ENCODE assay signal across 1 cellular context in the genomic region with DNA sequence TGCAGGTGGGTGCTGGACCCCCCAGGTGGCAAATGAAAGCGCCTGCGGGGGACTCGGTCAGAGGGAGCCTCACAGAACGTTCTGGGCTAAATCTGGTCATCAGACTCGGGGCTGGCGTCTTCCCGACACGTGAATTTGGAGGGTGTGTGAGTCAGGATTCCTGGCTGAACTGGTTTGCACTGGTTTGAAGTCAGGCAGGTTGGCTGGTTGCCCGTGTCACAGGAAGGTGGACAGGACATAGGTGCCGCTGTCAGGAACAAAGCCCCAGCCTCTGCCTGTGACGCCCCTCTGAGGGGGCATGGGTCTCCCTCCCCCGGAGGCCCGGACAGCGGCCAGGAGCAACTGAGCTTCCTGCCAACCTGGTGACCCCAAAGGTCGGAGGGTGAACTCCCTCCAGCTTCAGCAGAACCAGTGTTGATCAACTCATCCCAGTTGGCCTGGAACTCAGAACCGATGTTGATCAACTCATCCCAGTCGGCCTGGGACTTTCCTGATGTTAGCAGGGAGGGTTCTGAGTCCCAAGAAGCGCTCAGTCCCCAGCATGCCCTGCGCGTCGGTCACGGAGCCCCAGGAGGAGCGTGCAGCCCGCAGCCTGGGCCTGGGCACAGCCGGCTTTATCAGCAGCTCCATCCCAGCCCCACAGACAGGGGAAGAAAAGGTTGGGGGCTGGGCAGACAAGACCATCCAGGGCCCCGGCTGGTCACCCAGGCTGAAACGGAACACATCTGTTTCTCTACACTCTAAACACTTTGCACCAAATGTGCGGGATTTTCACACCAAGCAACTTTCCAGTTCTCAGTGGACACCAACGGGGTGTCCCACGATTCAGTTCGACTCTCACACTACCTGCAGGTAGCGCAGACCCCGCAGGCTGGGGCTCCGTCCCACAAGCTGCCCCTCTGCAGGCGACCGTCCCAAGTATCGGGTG.
A peak's percentile ranks its signal among the peaks of the same experiment; 100 is the strongest.
TF ChIP-seq lines count a peak whose summit lies in the region.

No MANE protein-coding gene starts in this region.

TF ChIP-seq in K562, 482 proteins besides CTCF, POLR2A, EP300 and RAD21 (continued from another document and continues in another):
- TF ChIP-seq SPI1 (IDR thresholded peaks at IDR 0.05; ENCODE audit: borderline replicate concordance, low read depth, low read length) (no peak), KAT7 (CRISPR knock-in tag; IDR thresholded peaks at IDR 0.05; ENCODE audit: borderline replicate concordance) (no peak), ZNF23 (CRISPR knock-in tag; IDR thresholded peaks at IDR 0.05) (no peak), MEIS2 (IDR thresholded peaks at IDR 0.05; ENCODE audit: partially characterized antibody) (no peak), BHLHE40 (IDR thresholded peaks at IDR 0.05; ENCODE audit: low read length) (peak; percentile 85), MECOM (CRISPR knock-in tag; IDR thresholded peaks at IDR 0.05) (no peak), KDM5B (IDR thresholded peaks at IDR 0.05; ENCODE audit: insufficient replicate concordance, low read depth, low read length) (no peak), HOXB6 (CRISPR knock-in tag; IDR thresholded peaks at IDR 0.05; ENCODE audit: borderline replicate concordance) (no peak), KDM1A (IDR thresholded peaks at IDR 0.05) (peak; percentile 73 to 78), JUND (IDR thresholded peaks at IDR 0.05; ENCODE audit: borderline replicate concordance, low read depth, low read length) (peak; percentile 39; the same call in 1 of the 2 replicates), JUND (tag; IDR thresholded peaks at IDR 0.05; ENCODE audit: borderline replicate concordance, low read depth, low read length) (peak; percentile 32; the same call in 1 of the 3 replicates), CBFA2T2 (conservative IDR thresholded peaks at IDR 0.05) (no peak), U2AF1 (optimal IDR thresholded peaks at IDR 0.05; ENCODE audit: low read depth, low read length) (no peak), ZNF766 (CRISPR knock-in tag; conservative IDR thresholded peaks at IDR 0.05) (no peak), ZBED1 (IDR thresholded peaks at IDR 0.05) (no peak), FOSL1 (tag; conservative IDR thresholded peaks at IDR 0.05) (peak; percentile 82), NR2C2 (CRISPR knock-in tag; IDR thresholded peaks at IDR 0.05) (no peak), NR2C2 (tag; IDR thresholded peaks at IDR 0.05) (peak; percentile 69), TCF7 (IDR thresholded peaks at IDR 0.05; ENCODE audit: borderline replicate concordance) (no peak), ZKSCAN1 (IDR thresholded peaks at IDR 0.05; ENCODE audit: low read depth, low read length) (no peak), ASH1L (IDR thresholded peaks at IDR 0.05; ENCODE audit: borderline replicate concordance, low read depth, partially characterized antibody) (no peak), ATF7 (IDR thresholded peaks at IDR 0.05) (no peak), BRF1 (IDR thresholded peaks at IDR 0.05; ENCODE audit: borderline replicate concordance, extremely low read depth, insufficient read length) (no peak), LCOR (CRISPR knock-in tag; IDR thresholded peaks at IDR 0.05) (no peak), CEBPB (tag; IDR thresholded peaks at IDR 0.05) (no peak), NR2C1 (IDR thresholded peaks at IDR 0.05) (peak; percentile 46; the same call in 1 of the 2 replicates), NR2C1 (tag; IDR thresholded peaks at IDR 0.05) (0 out of 2 replicates have a peak, but pooled peaks have one; percentile 35), ZNF778 (CRISPR knock-in tag; IDR thresholded peaks at IDR 0.05) (no peak), SMAD3 (CRISPR knock-in tag; conservative IDR thresholded peaks at IDR 0.05) (no peak)
- TF ChIP-seq, protein P1, sequence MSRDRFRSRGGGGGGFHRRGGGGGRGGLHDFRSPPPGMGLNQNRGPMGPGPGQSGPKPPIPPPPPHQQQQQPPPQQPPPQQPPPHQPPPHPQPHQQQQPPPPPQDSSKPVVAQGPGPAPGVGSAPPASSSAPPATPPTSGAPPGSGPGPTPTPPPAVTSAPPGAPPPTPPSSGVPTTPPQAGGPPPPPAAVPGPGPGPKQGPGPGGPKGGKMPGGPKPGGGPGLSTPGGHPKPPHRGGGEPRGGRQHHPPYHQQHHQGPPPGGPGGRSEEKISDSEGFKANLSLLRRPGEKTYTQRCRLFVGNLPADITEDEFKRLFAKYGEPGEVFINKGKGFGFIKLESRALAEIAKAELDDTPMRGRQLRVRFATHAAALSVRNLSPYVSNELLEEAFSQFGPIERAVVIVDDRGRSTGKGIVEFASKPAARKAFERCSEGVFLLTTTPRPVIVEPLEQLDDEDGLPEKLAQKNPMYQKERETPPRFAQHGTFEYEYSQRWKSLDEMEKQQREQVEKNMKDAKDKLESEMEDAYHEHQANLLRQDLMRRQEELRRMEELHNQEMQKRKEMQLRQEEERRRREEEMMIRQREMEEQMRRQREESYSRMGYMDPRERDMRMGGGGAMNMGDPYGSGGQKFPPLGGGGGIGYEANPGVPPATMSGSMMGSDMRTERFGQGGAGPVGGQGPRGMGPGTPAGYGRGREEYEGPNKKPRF (IDR thresholded peaks at IDR 0.05; ENCODE audit: low read depth, low read length): no peak
- TF ChIP-seq, protein P2, sequence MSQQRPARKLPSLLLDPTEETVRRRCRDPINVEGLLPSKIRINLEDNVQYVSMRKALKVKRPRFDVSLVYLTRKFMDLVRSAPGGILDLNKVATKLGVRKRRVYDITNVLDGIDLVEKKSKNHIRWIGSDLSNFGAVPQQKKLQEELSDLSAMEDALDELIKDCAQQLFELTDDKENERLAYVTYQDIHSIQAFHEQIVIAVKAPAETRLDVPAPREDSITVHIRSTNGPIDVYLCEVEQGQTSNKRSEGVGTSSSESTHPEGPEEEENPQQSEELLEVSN (IDR thresholded peaks at IDR 0.05; ENCODE audit: borderline replicate concordance in 1 of 2, extremely low read depth in 1 of 2, insufficient read depth in 1 of 2, insufficient read length in 1 of 2, low read depth in 1 of 2, low read length in 1 of 2, poor library complexity in 1 of 2, severe bottlenecking in 1 of 2): peak in 1 of 2 experiments; percentile 17
- TF ChIP-seq, protein P3, sequence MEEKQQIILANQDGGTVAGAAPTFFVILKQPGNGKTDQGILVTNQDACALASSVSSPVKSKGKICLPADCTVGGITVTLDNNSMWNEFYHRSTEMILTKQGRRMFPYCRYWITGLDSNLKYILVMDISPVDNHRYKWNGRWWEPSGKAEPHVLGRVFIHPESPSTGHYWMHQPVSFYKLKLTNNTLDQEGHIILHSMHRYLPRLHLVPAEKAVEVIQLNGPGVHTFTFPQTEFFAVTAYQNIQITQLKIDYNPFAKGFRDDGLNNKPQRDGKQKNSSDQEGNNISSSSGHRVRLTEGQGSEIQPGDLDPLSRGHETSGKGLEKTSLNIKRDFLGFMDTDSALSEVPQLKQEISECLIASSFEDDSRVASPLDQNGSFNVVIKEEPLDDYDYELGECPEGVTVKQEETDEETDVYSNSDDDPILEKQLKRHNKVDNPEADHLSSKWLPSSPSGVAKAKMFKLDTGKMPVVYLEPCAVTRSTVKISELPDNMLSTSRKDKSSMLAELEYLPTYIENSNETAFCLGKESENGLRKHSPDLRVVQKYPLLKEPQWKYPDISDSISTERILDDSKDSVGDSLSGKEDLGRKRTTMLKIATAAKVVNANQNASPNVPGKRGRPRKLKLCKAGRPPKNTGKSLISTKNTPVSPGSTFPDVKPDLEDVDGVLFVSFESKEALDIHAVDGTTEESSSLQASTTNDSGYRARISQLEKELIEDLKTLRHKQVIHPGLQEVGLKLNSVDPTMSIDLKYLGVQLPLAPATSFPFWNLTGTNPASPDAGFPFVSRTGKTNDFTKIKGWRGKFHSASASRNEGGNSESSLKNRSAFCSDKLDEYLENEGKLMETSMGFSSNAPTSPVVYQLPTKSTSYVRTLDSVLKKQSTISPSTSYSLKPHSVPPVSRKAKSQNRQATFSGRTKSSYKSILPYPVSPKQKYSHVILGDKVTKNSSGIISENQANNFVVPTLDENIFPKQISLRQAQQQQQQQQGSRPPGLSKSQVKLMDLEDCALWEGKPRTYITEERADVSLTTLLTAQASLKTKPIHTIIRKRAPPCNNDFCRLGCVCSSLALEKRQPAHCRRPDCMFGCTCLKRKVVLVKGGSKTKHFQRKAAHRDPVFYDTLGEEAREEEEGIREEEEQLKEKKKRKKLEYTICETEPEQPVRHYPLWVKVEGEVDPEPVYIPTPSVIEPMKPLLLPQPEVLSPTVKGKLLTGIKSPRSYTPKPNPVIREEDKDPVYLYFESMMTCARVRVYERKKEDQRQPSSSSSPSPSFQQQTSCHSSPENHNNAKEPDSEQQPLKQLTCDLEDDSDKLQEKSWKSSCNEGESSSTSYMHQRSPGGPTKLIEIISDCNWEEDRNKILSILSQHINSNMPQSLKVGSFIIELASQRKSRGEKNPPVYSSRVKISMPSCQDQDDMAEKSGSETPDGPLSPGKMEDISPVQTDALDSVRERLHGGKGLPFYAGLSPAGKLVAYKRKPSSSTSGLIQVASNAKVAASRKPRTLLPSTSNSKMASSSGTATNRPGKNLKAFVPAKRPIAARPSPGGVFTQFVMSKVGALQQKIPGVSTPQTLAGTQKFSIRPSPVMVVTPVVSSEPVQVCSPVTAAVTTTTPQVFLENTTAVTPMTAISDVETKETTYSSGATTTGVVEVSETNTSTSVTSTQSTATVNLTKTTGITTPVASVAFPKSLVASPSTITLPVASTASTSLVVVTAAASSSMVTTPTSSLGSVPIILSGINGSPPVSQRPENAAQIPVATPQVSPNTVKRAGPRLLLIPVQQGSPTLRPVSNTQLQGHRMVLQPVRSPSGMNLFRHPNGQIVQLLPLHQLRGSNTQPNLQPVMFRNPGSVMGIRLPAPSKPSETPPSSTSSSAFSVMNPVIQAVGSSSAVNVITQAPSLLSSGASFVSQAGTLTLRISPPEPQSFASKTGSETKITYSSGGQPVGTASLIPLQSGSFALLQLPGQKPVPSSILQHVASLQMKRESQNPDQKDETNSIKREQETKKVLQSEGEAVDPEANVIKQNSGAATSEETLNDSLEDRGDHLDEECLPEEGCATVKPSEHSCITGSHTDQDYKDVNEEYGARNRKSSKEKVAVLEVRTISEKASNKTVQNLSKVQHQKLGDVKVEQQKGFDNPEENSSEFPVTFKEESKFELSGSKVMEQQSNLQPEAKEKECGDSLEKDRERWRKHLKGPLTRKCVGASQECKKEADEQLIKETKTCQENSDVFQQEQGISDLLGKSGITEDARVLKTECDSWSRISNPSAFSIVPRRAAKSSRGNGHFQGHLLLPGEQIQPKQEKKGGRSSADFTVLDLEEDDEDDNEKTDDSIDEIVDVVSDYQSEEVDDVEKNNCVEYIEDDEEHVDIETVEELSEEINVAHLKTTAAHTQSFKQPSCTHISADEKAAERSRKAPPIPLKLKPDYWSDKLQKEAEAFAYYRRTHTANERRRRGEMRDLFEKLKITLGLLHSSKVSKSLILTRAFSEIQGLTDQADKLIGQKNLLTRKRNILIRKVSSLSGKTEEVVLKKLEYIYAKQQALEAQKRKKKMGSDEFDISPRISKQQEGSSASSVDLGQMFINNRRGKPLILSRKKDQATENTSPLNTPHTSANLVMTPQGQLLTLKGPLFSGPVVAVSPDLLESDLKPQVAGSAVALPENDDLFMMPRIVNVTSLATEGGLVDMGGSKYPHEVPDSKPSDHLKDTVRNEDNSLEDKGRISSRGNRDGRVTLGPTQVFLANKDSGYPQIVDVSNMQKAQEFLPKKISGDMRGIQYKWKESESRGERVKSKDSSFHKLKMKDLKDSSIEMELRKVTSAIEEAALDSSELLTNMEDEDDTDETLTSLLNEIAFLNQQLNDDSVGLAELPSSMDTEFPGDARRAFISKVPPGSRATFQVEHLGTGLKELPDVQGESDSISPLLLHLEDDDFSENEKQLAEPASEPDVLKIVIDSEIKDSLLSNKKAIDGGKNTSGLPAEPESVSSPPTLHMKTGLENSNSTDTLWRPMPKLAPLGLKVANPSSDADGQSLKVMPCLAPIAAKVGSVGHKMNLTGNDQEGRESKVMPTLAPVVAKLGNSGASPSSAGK (IDR thresholded peaks at IDR 0.05): peak; percentile 47
- TF ChIP-seq, protein P4, sequence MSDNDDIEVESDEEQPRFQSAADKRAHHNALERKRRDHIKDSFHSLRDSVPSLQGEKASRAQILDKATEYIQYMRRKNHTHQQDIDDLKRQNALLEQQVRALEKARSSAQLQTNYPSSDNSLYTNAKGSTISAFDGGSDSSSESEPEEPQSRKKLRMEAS (CRISPR knock-in tag; IDR thresholded peaks at IDR 0.05): peak; percentile 51; the same call in 1 of the 2 replicates
- TF ChIP-seq, protein P5, sequence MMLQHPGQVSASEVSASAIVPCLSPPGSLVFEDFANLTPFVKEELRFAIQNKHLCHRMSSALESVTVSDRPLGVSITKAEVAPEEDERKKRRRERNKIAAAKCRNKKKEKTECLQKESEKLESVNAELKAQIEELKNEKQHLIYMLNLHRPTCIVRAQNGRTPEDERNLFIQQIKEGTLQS (IDR thresholded peaks at IDR 0.05): peak; percentile 41; the same call in 1 of the 2 replicates
- TF ChIP-seq, protein P5 (CRISPR knock-in tag; conservative IDR thresholded peaks at IDR 0.05): no peak
- TF ChIP-seq, protein P6, sequence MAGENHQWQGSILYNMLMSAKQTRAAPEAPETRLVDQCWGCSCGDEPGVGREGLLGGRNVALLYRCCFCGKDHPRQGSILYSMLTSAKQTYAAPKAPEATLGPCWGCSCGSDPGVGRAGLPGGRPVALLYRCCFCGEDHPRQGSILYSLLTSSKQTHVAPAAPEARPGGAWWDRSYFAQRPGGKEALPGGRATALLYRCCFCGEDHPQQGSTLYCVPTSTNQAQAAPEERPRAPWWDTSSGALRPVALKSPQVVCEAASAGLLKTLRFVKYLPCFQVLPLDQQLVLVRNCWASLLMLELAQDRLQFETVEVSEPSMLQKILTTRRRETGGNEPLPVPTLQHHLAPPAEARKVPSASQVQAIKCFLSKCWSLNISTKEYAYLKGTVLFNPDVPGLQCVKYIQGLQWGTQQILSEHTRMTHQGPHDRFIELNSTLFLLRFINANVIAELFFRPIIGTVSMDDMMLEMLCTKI (IDR thresholded peaks at IDR 0.05; ENCODE audit: partially characterized antibody): no peak
- TF ChIP-seq, protein P7, sequence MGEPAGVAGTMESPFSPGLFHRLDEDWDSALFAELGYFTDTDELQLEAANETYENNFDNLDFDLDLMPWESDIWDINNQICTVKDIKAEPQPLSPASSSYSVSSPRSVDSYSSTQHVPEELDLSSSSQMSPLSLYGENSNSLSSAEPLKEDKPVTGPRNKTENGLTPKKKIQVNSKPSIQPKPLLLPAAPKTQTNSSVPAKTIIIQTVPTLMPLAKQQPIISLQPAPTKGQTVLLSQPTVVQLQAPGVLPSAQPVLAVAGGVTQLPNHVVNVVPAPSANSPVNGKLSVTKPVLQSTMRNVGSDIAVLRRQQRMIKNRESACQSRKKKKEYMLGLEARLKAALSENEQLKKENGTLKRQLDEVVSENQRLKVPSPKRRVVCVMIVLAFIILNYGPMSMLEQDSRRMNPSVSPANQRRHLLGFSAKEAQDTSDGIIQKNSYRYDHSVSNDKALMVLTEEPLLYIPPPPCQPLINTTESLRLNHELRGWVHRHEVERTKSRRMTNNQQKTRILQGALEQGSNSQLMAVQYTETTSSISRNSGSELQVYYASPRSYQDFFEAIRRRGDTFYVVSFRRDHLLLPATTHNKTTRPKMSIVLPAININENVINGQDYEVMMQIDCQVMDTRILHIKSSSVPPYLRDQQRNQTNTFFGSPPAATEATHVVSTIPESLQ (CRISPR knock-in tag; IDR thresholded peaks at IDR 0.05): no peak
- TF ChIP-seq, protein P8, sequence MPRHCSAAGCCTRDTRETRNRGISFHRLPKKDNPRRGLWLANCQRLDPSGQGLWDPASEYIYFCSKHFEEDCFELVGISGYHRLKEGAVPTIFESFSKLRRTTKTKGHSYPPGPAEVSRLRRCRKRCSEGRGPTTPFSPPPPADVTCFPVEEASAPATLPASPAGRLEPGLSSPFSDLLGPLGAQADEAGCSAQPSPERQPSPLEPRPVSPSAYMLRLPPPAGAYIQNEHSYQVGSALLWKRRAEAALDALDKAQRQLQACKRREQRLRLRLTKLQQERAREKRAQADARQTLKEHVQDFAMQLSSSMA (CRISPR knock-in tag; IDR thresholded peaks at IDR 0.05): no peak
